Comparison of ENCODE assay signal across 9 cellular contexts in genomic region chr21:44368711-44369446, GRCh38. TPM values are rescaled to one million over a fixed set of nuclear protein-coding genes. Genes with fewer than 3 reads are reported as not detected.
A peak's percentile ranks its signal among the peaks of the same experiment; 100 is the strongest.
DNase-seq lines count a peak whose midpoint lies in the region; ATAC-seq and TF ChIP-seq lines count a peak whose summit lies in the region.
"Had no signal": no experiment of that assay in that cellular context is flagged by ENCODE, and none has a peak within 500 bp of the region (broad histone marks: within the 10 kb centered on the region; RNA-seq: fewer than 3 reads in every experiment).

No MANE protein-coding gene starts in this region.

- intact Hi-C loops in gastrocnemius medialis (cut with DNase I; ENCODE audit: low total_unique reads), result no loop called here

- no peak overlapping the region for H3K4me3 ChIP-seq in gastrocnemius medialis
- H3K4me3 ChIP-seq: thyroid gland had no signal

- in situ Hi-C loops in gastrocnemius medialis (cut with MboI; ENCODE audit: low sequenced_read_pairs in 4 of 4) (no loop called here), KBM-7 (cut with MboI; ENCODE audit: low pct_unique_long_range_greater_than_20kb, low sequenced_read_pairs) (loop anchor here (25.0 kb wide), 1 partner anchor 518 kb away; no protein-coding TSS in a partner anchor)

- ATAC-seq in gastrocnemius medialis (no peak), HG02798 (IDR thresholded peaks at IDR 0.05; ENCODE audit: poor library complexity, unreplicated experiment) (no peak)

- no peaks in the 10 kb centered on the region for H3K36me3 ChIP-seq in gastrocnemius medialis
- H3K36me3 ChIP-seq: thyroid gland had no signal

- DNase-seq in NCI-H748 (lab: John Stamatoyannopoulos, UW; ENCODE audit: unreplicated experiment) (peak; percentile 40), NCI-H748 treated with DMSO at 0.1 percent for 48 hours (lab: John Stamatoyannopoulos, UW) (no peak), NCI-H69 (lab: John Stamatoyannopoulos, UW) (peak; percentile 21), iPS-NIHi11 (ENCODE audit: low spot score) (peak; percentile 75), putamen (ENCODE audit: low spot score) (peak; percentile 80), gastrocnemius medialis (no peak), KBM-7 (no peak)
- DNase-seq: thyroid gland had no signal

- no peaks in the 10 kb centered on the region for H3K9me3 ChIP-seq in gastrocnemius medialis
- H3K9me3 ChIP-seq: thyroid gland had no signal

- peaks cover 17 to 22% (median 21%) of the 10 kb centered on the region in 3 donors for H3K27me3 ChIP-seq in gastrocnemius medialis
- H3K27me3 ChIP-seq: thyroid gland had no signal

- no peak overlapping the region for H3K27ac ChIP-seq in gastrocnemius medialis
- H3K27ac ChIP-seq: thyroid gland had no signal

- no peak for TF ChIP-seq CTCF in gastrocnemius medialis (IDR thresholded peaks at IDR 0.05 in 4 of 5, conservative IDR thresholded peaks at IDR 0.05 in 1 of 5)

- no peaks in the 10 kb centered on the region for H3K4me1 ChIP-seq in gastrocnemius medialis

- no peak for TF ChIP-seq POLR2A in gastrocnemius medialis (IDR thresholded peaks at IDR 0.05)

RNA-seq across cellular contexts. Expression of gene TRPM2, which starts 15.5 kb away (rescaled TPM):
- total RNA-seq in gastrocnemius medialis, result under 1 TPM; 0.15 to 0.52 (median 0.44) TPM

RNA-seq across cellular contexts. Expression of gene CFAP410, which starts 29.7 kb away (rescaled TPM):
- 10 to 100 TPM; 10.6 to 23.0 (median 20.0) TPM for total RNA-seq in gastrocnemius medialis

Comparison
In these comparisons a context has a peak if more than half of its experiments do, and no peak if none do; other contexts are left out.
1. DNase-seq: peak in NCI-H748 (single experiment), NCI-H69 (single experiment), iPS-NIHi11 (single experiment) and putamen (single experiment); none in NCI-H748 treated with DMSO at 0.1 percent for 48 hours (single experiment), gastrocnemius medialis (0 of 2) and KBM-7 (single experiment).